ENCODE assay signal across 14 cellular contexts in genomic region chr6:28384143-28384533, GRCh38. TPM values are rescaled to one million over a fixed set of nuclear protein-coding genes. Genes with fewer than 3 reads are reported as not detected.
DNase-seq lines count a peak whose midpoint lies in the region; TF ChIP-seq lines count a peak whose summit lies in the region.
"Had no signal": no experiment of that assay in that cellular context is flagged by ENCODE, and none has a peak within 500 bp of the region (broad histone marks: within the 10 kb centered on the region; RNA-seq: fewer than 3 reads in every experiment).

No MANE protein-coding gene starts in this region.

- H3K9me3 ChIP-seq in endodermal cell (ENCODE audit: control insufficient read depth, low read length) (peaks cover 19% of the 10 kb centered on the region), tibial artery (no peaks in the 10 kb centered on the region), colonic mucosa (no peaks in the 10 kb centered on the region)

- H3K27ac Mint-ChIP-seq in endodermal cell, result no peak overlapping the region
- H3K27ac Mint-ChIP-seq: nephron progenitor cell; stimulated activated naive CD8-positive, alpha-beta T cell treated with anti-CD3 and anti-CD28 coated beads, Interleukin-15, amount 100 ng/mL, for 72 hours; T-cell had no signal

- no peak overlapping the region for H3K9ac ChIP-seq in KMS-11
- no peak overlapping the region for H3K9ac ChIP-seq in endodermal cell (ENCODE audit: extremely low read depth, low read length, poor library complexity, severe bottlenecking)
- no peak overlapping the region for H3K9ac ChIP-seq in colonic mucosa (ENCODE audit: low read depth in 2 of 2, low read length in 2 of 2)

- no peak overlapping the region for H3K4me3 ChIP-seq in KMS-11 (IDR thresholded peaks at IDR 0.05; ENCODE audit: insufficient read depth, low read depth, low read length)
- H3K4me3 ChIP-seq in endodermal cell (ENCODE audit: low read length), result peak overlapping the region; percentile 75
- no peak overlapping the region for H3K4me3 ChIP-seq in tibial artery
- H3K4me3 ChIP-seq in colonic mucosa, result no peak overlapping the region

- H3K27ac ChIP-seq in KMS-11 (no peak overlapping the region), endodermal cell (ENCODE audit: low read depth, low read length) (no peak overlapping the region), tibial artery (peak overlapping the region; percentile 70 to 72), colonic mucosa (no peak overlapping the region)

- no peaks in the 10 kb centered on the region for H3K9me3 Mint-ChIP-seq in endodermal cell
- H3K9me3 Mint-ChIP-seq: activated naive CD4-positive, alpha-beta T cell treated with anti-CD3 and anti-CD28 coated beads, Interleukin-2, amount 50 U/mL, for 72 hours had no signal

- no peak for TF ChIP-seq CTCF in KMS-11 (conservative IDR thresholded peaks at IDR 0.05; ENCODE audit: low read depth, low read length)
- no peak for TF ChIP-seq CTCF in endodermal cell (conservative IDR thresholded peaks at IDR 0.05)
- no peak for TF ChIP-seq CTCF in tibial artery (IDR thresholded peaks at IDR 0.05)
- no peak for TF ChIP-seq CTCF in colonic mucosa (IDR thresholded peaks at IDR 0.05)

- peak overlapping the region; percentile 69 for H3K4me3 Mint-ChIP-seq in endodermal cell

- H3K4me2 ChIP-seq in KMS-11, result no peak overlapping the region

- H3K4me1 Mint-ChIP-seq in endodermal cell, result peaks cover 15% of the 10 kb centered on the region

- peaks cover 53% of the 10 kb centered on the region for H3K36me3 Mint-ChIP-seq in endodermal cell (ENCODE audit: low read depth)

- intact Hi-C loops in tibial artery (cut with DNase I; ENCODE audit: low total_unique reads) (no loop called here), colonic mucosa (cut with DNase I) (no loop called here)

- H3K79me2 ChIP-seq in KMS-11 (ENCODE audit: insufficient read depth, low read depth), result no peaks in the 10 kb centered on the region

- no peaks in the 10 kb centered on the region for H3K27me3 ChIP-seq in KMS-11 (ENCODE audit: insufficient read depth, low read depth)
- no peaks in the 10 kb centered on the region for H3K27me3 ChIP-seq in endodermal cell (ENCODE audit: control insufficient read depth, insufficient read depth, low read length, poor library complexity, severe bottlenecking)
- H3K27me3 ChIP-seq in tibial artery, result no peaks in the 10 kb centered on the region
- H3K27me3 ChIP-seq in colonic mucosa, result no peaks in the 10 kb centered on the region
- H3K27me3 ChIP-seq: heart right ventricle had no signal

- peak overlapping the region; percentile 42; the same call in 1 of the 2 replicates for H2AFZ ChIP-seq in KMS-11 (ENCODE audit: low read depth)

- H3K36me3 ChIP-seq in KMS-11 (ENCODE audit: insufficient read depth), result no peaks in the 10 kb centered on the region
- H3K36me3 ChIP-seq in endodermal cell (ENCODE audit: control insufficient read depth, insufficient read depth, low read length), result peaks cover 67% of the 10 kb centered on the region
- peaks cover 24 to 52% (median 39%) of the 10 kb centered on the region in 3 donors for H3K36me3 ChIP-seq in tibial artery
- H3K36me3 ChIP-seq in colonic mucosa, result no peaks in the 10 kb centered on the region

- 78 to 90% methylated on average over 1 to 2 of the region's 2 CpGs for WGBS in endodermal cell (ENCODE audit: insufficient coverage in 1 of 2, insufficient read length in 1 of 2), 2 experiments

- H4K20me1 ChIP-seq in KMS-11 (ENCODE audit: insufficient read depth), result no peaks in the 10 kb centered on the region

- H3K27me3 Mint-ChIP-seq in endodermal cell (ENCODE audit: insufficient read depth), result no peaks in the 10 kb centered on the region
- H3K27me3 Mint-ChIP-seq: stimulated activated naive CD8-positive, alpha-beta T cell treated with anti-CD3 and anti-CD28 coated beads, Interleukin-15, amount 100 ng/mL, for 72 hours; T-cell had no signal

- H3K4me1 ChIP-seq in KMS-11 (ENCODE audit: low read depth, poor library complexity, severe bottlenecking), result no peaks in the 10 kb centered on the region
- H3K4me1 ChIP-seq in endodermal cell (ENCODE audit: control insufficient read depth, insufficient read depth, low read length), result peaks cover 4% of the 10 kb centered on the region
- H3K4me1 ChIP-seq in tibial artery, result peaks cover 0 to 6% (median 0%) of the 10 kb centered on the region in 4 donors
- no peaks in the 10 kb centered on the region for H3K4me1 ChIP-seq in colonic mucosa

- DNase-seq in endodermal cell, result no peak
- no peak for DNase-seq in tibial artery
- DNase-seq in DMS53 treated with DMSO at 0.1 percent for 48 hours (lab: John Stamatoyannopoulos, UW; ENCODE audit: unreplicated experiment), result no peak
- no peak for DNase-seq in colonic mucosa
- DNase-seq: activated CD4-positive, CD25-positive, alpha-beta regulatory T cell; activated CD8-positive, alpha-beta memory T cell treated with anti-CD3 and anti-CD28 coated beads, Interleukin-2, amount 50 U/mL, for 48 hours; heart right ventricle; NCI-H1436 treated with DMSO at 0.1 percent for 48 hours; NCI-H510A; nephron progenitor cell; stimulated activated naive CD8-positive, alpha-beta T cell treated with anti-CD3 and anti-CD28 coated beads, Interleukin-15, amount 100 ng/mL, for 72 hours had no signal

RNA-seq across cellular contexts. Expression of gene ZSCAN12, which starts 15.4 kb away (rescaled TPM):
- 10 to 100 TPM; 10.5 to 12.8 TPM for total RNA-seq in endodermal cell
- 11.0 TPM for polyA plus RNA-seq in endodermal cell (2013, experiment 1 of 2)
- polyA plus RNA-seq in endodermal cell (2013, experiment 2 of 2), result 9.4 TPM
- 1 to 10 TPM; 4.5 to 4.9 TPM for total RNA-seq in colonic mucosa

RNA-seq across cellular contexts. Expression of gene ZKSCAN3, which starts 34.4 kb away (rescaled TPM):
- total RNA-seq in endodermal cell (10 to 100 TPM; 10.1 to 11.4 TPM), colonic mucosa (1 to 10 TPM; 4.9 to 6.1 TPM)
- 8.2 TPM for polyA plus RNA-seq in endodermal cell (2013, experiment 1 of 2)
- polyA plus RNA-seq in endodermal cell (2013, experiment 2 of 2), result 6.0 TPM

RNA-seq across cellular contexts. Expression of gene ZSCAN31, which starts 48.2 kb away (rescaled TPM):
- 1 to 10 TPM; 1.7 to 4.7 TPM for total RNA-seq in endodermal cell
- polyA plus RNA-seq in endodermal cell (2013, experiment 1 of 2), result 7.1 TPM
- polyA plus RNA-seq in endodermal cell (2013, experiment 2 of 2), result 4.1 TPM
- total RNA-seq in colonic mucosa, result 1 to 10 TPM; 6.6 to 7.0 TPM

RNA-seq across cellular contexts. Expression of gene ZSCAN23, which starts 59.2 kb away (rescaled TPM):
- total RNA-seq in endodermal cell, result 1 to 10 TPM; 4.1 to 7.1 TPM
- polyA plus RNA-seq in endodermal cell (2013, experiment 1 of 2), result 9.2 TPM
- 8.4 TPM for polyA plus RNA-seq in endodermal cell (2013, experiment 2 of 2)
- 1 to 10 TPM; 2.6 to 3.3 TPM for total RNA-seq in colonic mucosa

Comparison
In these comparisons a context has a peak if more than half of its experiments do, and no peak if none do; other contexts are left out.
1. H3K27ac ChIP-seq: peak in tibial artery (2 of 2); none in KMS-11 (single experiment), endodermal cell (single experiment) and colonic mucosa (single experiment).